ENCODE assay signal across 9 cellular contexts in genomic region chr3:58349792-58350626, GRCh38. TPM values are rescaled to one million over a fixed set of nuclear protein-coding genes. Genes with fewer than 3 reads are reported as not detected.
A peak's percentile ranks its signal among the peaks of the same experiment; 100 is the strongest.
DNase-seq lines count a peak whose midpoint lies in the region; ATAC-seq and TF ChIP-seq lines count a peak whose summit lies in the region.
"Had no signal": no experiment of that assay in that cellular context is flagged by ENCODE, and none has a peak within 500 bp of the region (broad histone marks: within the 10 kb centered on the region; RNA-seq: fewer than 3 reads in every experiment).

No MANE protein-coding gene starts in this region.

- H3K4me2 ChIP-seq in GM23248 (ENCODE audit: unreplicated experiment), result peak overlapping the region; percentile 43
- H3K4me2 ChIP-seq in Loucy (ENCODE audit: low read depth, low read length, poor library complexity, severe bottlenecking), result peak overlapping the region; percentile 74

- peaks cover 92% of the 10 kb centered on the region for H3K79me2 ChIP-seq in GM23248 (ENCODE audit: insufficient read depth)
- H3K79me2 ChIP-seq in Loucy (ENCODE audit: insufficient read depth, low read length), result peaks cover 77% of the 10 kb centered on the region

- H3K36me3 ChIP-seq in GM23248 (ENCODE audit: low read depth) (no peaks in the 10 kb centered on the region), Loucy (ENCODE audit: insufficient read depth, low read length) (peaks cover 6% of the 10 kb centered on the region; the same call in 1 of the 2 replicates), lower lobe of right lung (peaks cover 8% of the 10 kb centered on the region)
- H3K36me3 ChIP-seq: SJSA1 had no signal

- H4K20me1 ChIP-seq in GM23248 (ENCODE audit: insufficient read depth) (no peaks in the 10 kb centered on the region), Loucy (ENCODE audit: insufficient read depth, low read length, poor library complexity, severe bottlenecking) (no peaks in the 10 kb centered on the region)

- TF ChIP-seq CTCF in Loucy (conservative IDR thresholded peaks at IDR 0.05; ENCODE audit: low read length) (no peak), lower lobe of right lung (IDR thresholded peaks at IDR 0.05) (no peak)

- ATAC-seq in GM18858 (IDR thresholded peaks at IDR 0.05; ENCODE audit: unreplicated experiment) (peak; percentile 87), lower lobe of right lung (peak; percentile 18 to 51)

- H3K4me1 ChIP-seq in GM23248 (ENCODE audit: insufficient read depth), result peaks cover 24% of the 10 kb centered on the region
- peaks cover 91% of the 10 kb centered on the region for H3K4me1 ChIP-seq in Loucy (ENCODE audit: insufficient read depth, low read length, poor library complexity, severe bottlenecking)
- peaks cover 31% of the 10 kb centered on the region for H3K4me1 ChIP-seq in lower lobe of right lung
- H3K4me1 ChIP-seq: SJSA1 had no signal

- intact Hi-C loops in lower lobe of right lung (cut with DNase I), result no loop called here

- H3K27ac ChIP-seq in GM23248 (peak overlapping the region; percentile 63; the same call in 1 of the 2 replicates), lower lobe of right lung (no peak overlapping the region)
- H3K27ac ChIP-seq: SJSA1 had no signal

- DNase-seq in GM23248 (no peak), lower lobe of right lung (no peak), SW480 (ENCODE audit: low spot score) (no peak), NCI-H1436 treated with DMSO at 0.1 percent for 48 hours (lab: John Stamatoyannopoulos, UW) (no peak), A172 (ENCODE audit: low spot score) (no peak)
- DNase-seq in stimulated activated naive CD4-positive, alpha-beta T cell (lab: John Stamatoyannopoulos, UW), result no peak

- no peaks in the 10 kb centered on the region; the same call in 1 of the 2 replicates for H3K9me2 ChIP-seq in GM23248 (ENCODE audit: insufficient read depth)
- H3K9me2 ChIP-seq in Loucy (replicated peaks; ENCODE audit: low read depth, low read length), result no peaks in the 10 kb centered on the region

- in situ Hi-C loops in GM23248 (cut with MboI), result no loop called here

- H3K27me3 ChIP-seq in GM23248 (replicated peaks; ENCODE audit: insufficient read depth), result no peaks in the 10 kb centered on the region
- no peaks in the 10 kb centered on the region for H3K27me3 ChIP-seq in Loucy (ENCODE audit: insufficient read depth, low read length, poor library complexity, severe bottlenecking)
- no peaks in the 10 kb centered on the region for H3K27me3 ChIP-seq in lower lobe of right lung (ENCODE audit: low read depth)
- H3K27me3 ChIP-seq: SJSA1 had no signal

- WGBS in GM23248 (ENCODE audit: low coverage in 1 of 2, low lambda C conversion rate in 2 of 2, missing lambda C conversion rate in 2 of 2), 2 experiments, result 79 to 82% methylated on average over 7 of the region's 7 CpGs

- H3F3A ChIP-seq in GM23248 (ENCODE audit: insufficient read depth) (no peaks in the 10 kb centered on the region), Loucy (ENCODE audit: low read depth) (peaks cover 15% of the 10 kb centered on the region; the same call in 1 of the 2 replicates)

- no peak overlapping the region for H2AFZ ChIP-seq in GM23248
- no peak overlapping the region for H2AFZ ChIP-seq in Loucy (ENCODE audit: low read length)

- 0 out of 2 replicates have a peak overlapping the region, but pooled peaks have one; percentile 7 for H3K9ac ChIP-seq in GM23248
- peak overlapping the region; percentile 84 for H3K9ac ChIP-seq in Loucy (ENCODE audit: low read depth, low read length, poor library complexity, severe bottlenecking)

- no peak overlapping the region for H3K4me3 ChIP-seq in GM23248
- H3K4me3 ChIP-seq in Loucy (ENCODE audit: low read length, poor library complexity, severe bottlenecking), result peak overlapping the region; percentile 63
- H3K4me3 ChIP-seq in lower lobe of right lung, result no peak overlapping the region
- H3K4me3 ChIP-seq: SJSA1 had no signal

- H3K9me3 ChIP-seq in GM23248 (ENCODE audit: low read depth), result no peaks in the 10 kb centered on the region
- H3K9me3 ChIP-seq in Loucy (ENCODE audit: insufficient read depth, low read depth, low read length), result no peaks in the 10 kb centered on the region
- no peaks in the 10 kb centered on the region for H3K9me3 ChIP-seq in lower lobe of right lung
- H3K9me3 ChIP-seq: SJSA1 had no signal

RNA-seq across cellular contexts. Expression of gene PXK, which starts 17.3 kb away (rescaled TPM):
- total RNA-seq in GM23248 (2014; rRNA removed; shearing (Covaris generic)), result 30.7 and 33.8 TPM in 2 replicates
- polyA plus RNA-seq in GM23248 (2016; fragmentation: Nextera tagmentation; extraction: Ambion mirVana), result 45.1 and 46.2 TPM in 2 replicates
- total RNA-seq in lower lobe of right lung, result 23.7 TPM
- total RNA-seq in A172 (2014; rRNA removed; shearing (Covaris generic)), result 9.3 and 15.2 TPM in 2 replicates

RNA-seq across cellular contexts. Expression of gene HTD2, which starts 43.7 kb away (rescaled TPM):
- 5.4 and 9.6 TPM in 2 replicates for total RNA-seq in GM23248 (2014; rRNA removed; shearing (Covaris generic))
- 17.0 and 21.8 TPM in 2 replicates for polyA plus RNA-seq in GM23248 (2016; fragmentation: Nextera tagmentation; extraction: Ambion mirVana)
- 8.7 TPM for total RNA-seq in lower lobe of right lung
- total RNA-seq in A172 (2014; rRNA removed; shearing (Covaris generic)), result 6.2 TPM in 2 replicates

RNA-seq across cellular contexts. Expression of gene RPP14, which starts 44.0 kb away (rescaled TPM):
- total RNA-seq in GM23248 (2014; rRNA removed; shearing (Covaris generic)), result 14.9 and 15.7 TPM in 2 replicates
- 11.4 and 13.4 TPM in 2 replicates for polyA plus RNA-seq in GM23248 (2016; fragmentation: Nextera tagmentation; extraction: Ambion mirVana)
- total RNA-seq in lower lobe of right lung, result 11.4 TPM
- total RNA-seq in A172 (2014; rRNA removed; shearing (Covaris generic)), result 13.0 and 19.5 TPM in 2 replicates
